ENCODE assay signal across 11 cellular contexts in genomic region chr15:55907797-55908196, GRCh38.
DNase-seq lines count a peak whose midpoint lies in the region; ATAC-seq, FAIRE-seq and TF ChIP-seq lines count a peak whose summit lies in the region.
"Had no signal": no experiment of that assay in that cellular context is flagged by ENCODE, and none has a peak within 500 bp of the region (broad histone marks: within the 10 kb centered on the region; RNA-seq: fewer than 3 reads in every experiment).

No MANE protein-coding gene starts in this region.

- H3K27me3 ChIP-seq in RWPE2 (ENCODE audit: insufficient read depth, poor library complexity, severe bottlenecking) (no peaks in the 10 kb centered on the region), fibroblast of lung (ENCODE audit: control insufficient read depth, insufficient read depth, low read length) (no peaks in the 10 kb centered on the region), psoas muscle (ENCODE audit: insufficient read depth in 3 of 3, low read length in 2 of 3) (no peaks in the 10 kb centered on the region)
- H3K27me3 ChIP-seq: stomach had no signal

- H3K9ac ChIP-seq in fibroblast of lung (ENCODE audit: insufficient read depth, low read length): no peak overlapping the region

- peaks cover 19% of the 10 kb centered on the region for H3K36me3 ChIP-seq in RWPE2 (ENCODE audit: low read depth)
- H3K36me3 ChIP-seq in fibroblast of lung (ENCODE audit: control insufficient read depth, insufficient read depth, low read length): no peaks in the 10 kb centered on the region
- H3K36me3 ChIP-seq in psoas muscle (ENCODE audit: insufficient read depth in 1 of 2, low read depth in 1 of 2): peaks cover 0 to 4% of the 10 kb centered on the region in 2 donors
- H3K36me3 ChIP-seq: stomach had no signal

- H3K9me3 ChIP-seq in RWPE2 (ENCODE audit: severe bottlenecking): no peaks in the 10 kb centered on the region
- H3K9me3 ChIP-seq in fibroblast of lung (ENCODE audit: control insufficient read depth, insufficient read depth, low read depth, low read length): no peaks in the 10 kb centered on the region
- H3K9me3 ChIP-seq in psoas muscle: no peaks in the 10 kb centered on the region
- H3K9me3 ChIP-seq: stomach had no signal

- no peaks in the 10 kb centered on the region for H4K20me1 ChIP-seq in fibroblast of lung (ENCODE audit: control insufficient read depth, extremely low read depth, insufficient read depth, low read length)

- intact Hi-C loops in psoas muscle (cut with DNase I): loop anchor here in 1 of 2 donors (1.0 kb wide), 1 partner anchor 9 kb away; no protein-coding TSS in a partner anchor

- H3K4me1 ChIP-seq in RWPE2 (ENCODE audit: insufficient read depth, poor library complexity, severe bottlenecking) (peaks cover 73% of the 10 kb centered on the region), fibroblast of lung (ENCODE audit: control insufficient read depth, extremely low read depth, insufficient read depth, low read length) (peaks cover 12% of the 10 kb centered on the region), psoas muscle (peaks cover 41% of the 10 kb centered on the region)
- H3K4me1 ChIP-seq: stomach had no signal

- TF ChIP-seq CTCF in RWPE2 (IDR thresholded peaks at IDR 0.05; ENCODE audit: poor library complexity, severe bottlenecking) (no peak), fibroblast of lung (conservative IDR thresholded peaks at IDR 0.05 in 1 of 2, IDR thresholded peaks at IDR 0.05 in 1 of 2; ENCODE audit: low read depth in 1 of 2, low read length in 2 of 2) (no peak), psoas muscle (IDR thresholded peaks at IDR 0.05) (no peak)

- WGBS in psoas muscle, 3 donors: 25 to 46% (median 26%) methylated on average over 4 of the region's 4 CpGs

- no peak overlapping the region for H3K27ac Mint-ChIP-seq in activated CD8-positive, alpha-beta memory T cell treated with anti-CD3 and anti-CD28 coated beads, Interleukin-2, amount 10 ng/mL, durations not matched to agents 7 days and 5 days

- peak; percentile 66 for FAIRE-seq in G401.6 (lab: Jason Lieb, UNC)

- H3K4me1 Mint-ChIP-seq in activated CD8-positive, alpha-beta memory T cell treated with anti-CD3 and anti-CD28 coated beads, Interleukin-2, amount 10 ng/mL, durations not matched to agents 7 days and 5 days: no peaks in the 10 kb centered on the region

- ATAC-seq in RWPE2 (ENCODE audit: low read depth) (peak; percentile 89), psoas muscle (peak; percentile 83 to 88 (median 86)), HG03159 (IDR thresholded peaks at IDR 0.05; ENCODE audit: unreplicated experiment) (no peak), HG03342 (IDR thresholded peaks at IDR 0.05; ENCODE audit: unreplicated experiment) (no peak)
- ATAC-seq in activated CD8-positive, alpha-beta memory T cell treated with anti-CD3 and anti-CD28 coated beads, Interleukin-2, amount 10 ng/mL, durations not matched to agents 7 days and 5 days: no peak

- H3K4me3 ChIP-seq in RWPE2 (ENCODE audit: severe bottlenecking) (no peak overlapping the region), fibroblast of lung (replicated peaks in 1 of 4; ENCODE audit: control extremely low read depth in 1 of 4, insufficient read depth in 1 of 4, low read depth in 3 of 4, low read length in 4 of 4) (peak overlapping the region in 2 of 4 experiments; percentile 20 to 29), psoas muscle (peak overlapping the region; percentile 43)
- H3K4me3 ChIP-seq: stomach had no signal

- no peaks in the 10 kb centered on the region for H3K27me3 Mint-ChIP-seq in activated CD8-positive, alpha-beta memory T cell treated with anti-CD3 and anti-CD28 coated beads, Interleukin-2, amount 10 ng/mL, durations not matched to agents 7 days and 5 days

- no peak overlapping the region for H2AFZ ChIP-seq in fibroblast of lung (ENCODE audit: low read length)

- H3K4me3 Mint-ChIP-seq in activated CD8-positive, alpha-beta memory T cell treated with anti-CD3 and anti-CD28 coated beads, Interleukin-2, amount 10 ng/mL, durations not matched to agents 7 days and 5 days: no peak overlapping the region

- H3K9me3 Mint-ChIP-seq in activated CD8-positive, alpha-beta memory T cell treated with anti-CD3 and anti-CD28 coated beads, Interleukin-2, amount 10 ng/mL, durations not matched to agents 7 days and 5 days (ENCODE audit: low read depth): no peaks in the 10 kb centered on the region

- H3K36me3 Mint-ChIP-seq in activated CD8-positive, alpha-beta memory T cell treated with anti-CD3 and anti-CD28 coated beads, Interleukin-2, amount 10 ng/mL, durations not matched to agents 7 days and 5 days: no peaks in the 10 kb centered on the region

- DNase-seq in RWPE2 (ENCODE audit: low spot score): peak; percentile 79
- peak; percentile 85 to 100 for DNase-seq in fibroblast of lung (ENCODE audit: low read depth in 2 of 2)
- DNase-seq in psoas muscle: no peak
- DNase-seq in activated CD8-positive, alpha-beta memory T cell treated with anti-CD3 and anti-CD28 coated beads, Interleukin-2, amount 10 ng/mL, durations not matched to agents 7 days and 5 days: no peak
- DNase-seq in NCI-H2081 treated with DMSO at 0.1 percent for 48 hours (lab: John Stamatoyannopoulos, UW): no peak
- DNase-seq: NCI-H146, SHP77, stomach had no signal

- CTCF ChIA-PET in activated CD8-positive, alpha-beta memory T cell treated with anti-CD3 and anti-CD28 coated beads, Interleukin-2, amount 10 ng/mL, durations not matched to agents 7 days and 5 days (lab: Charles Lee): no interaction called here

- H3K27ac ChIP-seq in RWPE2 (ENCODE audit: poor library complexity, severe bottlenecking): peak overlapping the region; percentile 98
- H3K27ac ChIP-seq in fibroblast of lung (ENCODE audit: insufficient read depth, low read length): peak overlapping the region; percentile 55
- H3K27ac ChIP-seq in psoas muscle: peak overlapping the region; percentile 82
- H3K27ac ChIP-seq: stomach had no signal

- peaks cover 10% of the 10 kb centered on the region for H3K79me2 ChIP-seq in fibroblast of lung (ENCODE audit: control insufficient read depth, insufficient read depth, low read length)

- peak overlapping the region; percentile 34 for H3K4me2 ChIP-seq in fibroblast of lung (ENCODE audit: extremely low read depth, insufficient read depth, low read length)

Comparison
In these comparisons a context has a peak if more than half of its experiments do, and no peak if none do; other contexts are left out.
1. ATAC-seq: peak in RWPE2 (single experiment) and psoas muscle (4 of 4); none in HG03159 (single experiment), HG03342 (single experiment) and activated CD8-positive, alpha-beta memory T cell treated with anti-CD3 and anti-CD28 coated beads, Interleukin-2, amount 10 ng/mL, durations not matched to agents 7 days and 5 days (single experiment).
2. DNase-seq: peak in RWPE2 (single experiment) and fibroblast of lung (2 of 2); none in psoas muscle (0 of 2), activated CD8-positive, alpha-beta memory T cell treated with anti-CD3 and anti-CD28 coated beads, Interleukin-2, amount 10 ng/mL, durations not matched to agents 7 days and 5 days (single experiment) and NCI-H2081 treated with DMSO at 0.1 percent for 48 hours (single experiment).
3. Peak in every context shown above with its lines, with median percentiles within 50 percentile points of each other: H3K27ac ChIP-seq.